Comparison of ENCODE assay signal across 9 cellular contexts in genomic region chr6:54737247-54737646, GRCh38.
DNase-seq lines count a peak whose midpoint lies in the region; ATAC-seq and TF ChIP-seq lines count a peak whose summit lies in the region.
"Had no signal": no experiment of that assay in that cellular context is flagged by ENCODE, and none has a peak within 500 bp of the region (broad histone marks: within the 10 kb centered on the region; RNA-seq: fewer than 3 reads in every experiment).

No MANE protein-coding gene starts in this region.

- DNase-seq in AG09319 (ENCODE audit: extremely low read depth, low read depth) (no peak), HuH-7.5 (ENCODE audit: low spot score) (peak; percentile 4), dermis blood vessel endothelial cell (peak; percentile 9), medulla oblongata (ENCODE audit: extremely low spot score) (no peak), cerebellum (ENCODE audit: low spot score) (no peak)
- DNase-seq in activated CD4-positive, CD25-positive, alpha-beta regulatory T cell (lab: John Stamatoyannopoulos, UW), result no peak
- DNase-seq in stimulated activated CD4-positive, alpha-beta T cell treated with anti-CD3 and anti-CD28 coated beads, Interleukin-4, amount 100 ng/mL, for 24 hours, result no peak

- TF ChIP-seq CTCF in AG09319 (IDR thresholded peaks at IDR 0.05; ENCODE audit: low read depth, low read length), result peak; percentile 6; the same call in 1 of the 2 replicates

- peak; percentile 70 for ATAC-seq in GM18511 (IDR thresholded peaks at IDR 0.05; ENCODE audit: unreplicated experiment)
- ATAC-seq: right cardiac atrium had no signal

Comparison
In these comparisons a context has a peak if more than half of its experiments do, and no peak if none do; other contexts are left out.
1. DNase-seq: peak in HuH-7.5 (single experiment) and dermis blood vessel endothelial cell (single experiment); none in AG09319 (single experiment), activated CD4-positive, CD25-positive, alpha-beta regulatory T cell (0 of 4), medulla oblongata (single experiment), stimulated activated CD4-positive, alpha-beta T cell treated with anti-CD3 and anti-CD28 coated beads, Interleukin-4, amount 100 ng/mL, for 24 hours (single experiment) and cerebellum (single experiment).